Comparison of ENCODE assay signal across 8 cellular contexts in the genomic region with DNA sequence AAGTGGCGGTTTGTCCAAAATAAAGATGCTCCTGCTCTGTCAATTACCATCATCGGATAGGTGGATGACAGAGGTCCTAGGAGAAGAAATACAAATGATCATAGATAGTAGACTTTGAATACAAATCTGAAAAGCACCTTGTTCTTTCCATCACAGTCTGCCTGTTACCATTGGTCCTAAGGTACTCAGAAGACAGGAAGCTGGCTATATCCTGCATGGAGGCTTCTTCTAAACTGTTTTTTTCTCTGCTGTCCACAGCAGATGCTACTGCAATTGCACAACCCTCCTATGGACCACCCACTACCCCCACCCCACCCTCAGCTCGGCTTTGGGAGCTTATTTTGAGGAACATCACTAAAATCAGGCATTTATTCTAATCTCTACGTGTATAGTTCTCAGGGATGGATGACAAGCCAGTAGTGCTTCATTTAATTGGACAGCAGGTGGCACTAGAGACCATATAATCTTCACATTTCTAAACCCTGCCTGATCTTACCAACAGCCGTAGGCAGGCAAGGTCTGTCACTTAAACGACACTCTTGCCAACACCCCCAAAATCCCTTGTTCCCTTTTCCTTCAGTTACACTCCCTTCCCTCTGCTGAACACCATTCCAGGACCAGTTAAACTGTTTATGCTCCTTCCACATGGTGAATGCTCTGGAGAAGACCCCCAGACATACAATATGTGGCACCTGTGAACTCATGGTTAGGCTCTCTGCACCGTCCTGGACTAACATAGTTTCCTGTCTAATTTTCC. TPM values are rescaled to one million over a fixed set of nuclear protein-coding genes. Genes with fewer than 3 reads are reported as not detected.
A peak's percentile ranks its signal among the peaks of the same experiment; 100 is the strongest.
DNase-seq lines count a peak whose midpoint lies in the region; ATAC-seq and TF ChIP-seq lines count a peak whose summit lies in the region.

No MANE protein-coding gene starts in this region.

- no peak for TF ChIP-seq POLR2A in transverse colon (IDR thresholded peaks at IDR 0.05)

- peak; percentile 94 for ATAC-seq in GM19438 (IDR thresholded peaks at IDR 0.05; ENCODE audit: low read depth, unreplicated experiment)
- peak; percentile 92 for ATAC-seq in HG03378 (IDR thresholded peaks at IDR 0.05; ENCODE audit: unreplicated experiment)
- ATAC-seq in activated B cell treated with CpG ODN at 0.5 μM for 24 hours (ENCODE audit: low read depth): peak; percentile 100

- H3K27ac ChIP-seq in transverse colon: no peak overlapping the region

- in situ Hi-C loops in transverse colon (cut with MboI; ENCODE audit: low pct_ligation_motif_present in 1 of 4, low pct_unique_long_range_greater_than_20kb in 1 of 4, low sequenced_read_pairs in 3 of 4): loop anchor here (5.0 to 25.0 kb wide), 5 partner anchors 53 to 1068 kb away; no protein-coding TSS in a partner anchor

- DNase-seq in DMS53 (lab: John Stamatoyannopoulos, UW): peak; percentile 82
- DNase-seq in NCI-H345 (lab: John Stamatoyannopoulos, UW): peak; percentile 78
- DNase-seq in activated B cell treated with CpG ODN at 0.5 μM for 24 hours: no peak
- DNase-seq in ecto neural progenitor cell (ENCODE audit: low spot score): peak; percentile 54
- peak; percentile 91 for DNase-seq in medulla oblongata (ENCODE audit: extremely low spot score)
- peak; percentile 20 for DNase-seq in transverse colon

- no peaks in the 10 kb centered on the region for H3K36me3 ChIP-seq in transverse colon

- WGBS in transverse colon (ENCODE audit: low coverage in 1 of 2), 2 donors: 33 to 53% methylated on average over 5 to 7 of the region's 7 CpGs

- CTCF ChIA-PET in activated B cell treated with CpG ODN at 0.5 μM for 24 hours (lab: Charles Lee): interaction anchor here (0.6 to 11.5 kb wide), 16 partner anchors 8 to 1313 kb away, joined by 3 to 166 read pairs (median 3); no protein-coding TSS in a partner anchor

- TF ChIP-seq CTCF in activated B cell treated with CpG ODN at 0.5 μM for 24 hours (IDR thresholded peaks at IDR 0.05) (peak; percentile 58), transverse colon (IDR thresholded peaks at IDR 0.05) (peak; percentile 72 to 89 (median 82))

- no peak overlapping the region for H3K27ac Mint-ChIP-seq in activated B cell treated with CpG ODN at 0.5 μM for 24 hours

- TF ChIP-seq EP300 in transverse colon (IDR thresholded peaks at IDR 0.05; ENCODE audit: low read depth): no peak

- H3K36me3 Mint-ChIP-seq in activated B cell treated with CpG ODN at 0.5 μM for 24 hours (ENCODE audit: low read depth): no peaks in the 10 kb centered on the region

- H3K27me3 Mint-ChIP-seq in activated B cell treated with CpG ODN at 0.5 μM for 24 hours: no peaks in the 10 kb centered on the region

- H3K27me3 ChIP-seq in transverse colon: no peaks in the 10 kb centered on the region

- H3K9me3 ChIP-seq in transverse colon: no peaks in the 10 kb centered on the region

- peaks cover 0 to 12% (median 3%) of the 10 kb centered on the region in 4 donors for H3K4me1 ChIP-seq in transverse colon

- peaks cover 2% of the 10 kb centered on the region for H3K4me1 Mint-ChIP-seq in activated B cell treated with CpG ODN at 0.5 μM for 24 hours

- no peak overlapping the region for H3K4me3 Mint-ChIP-seq in activated B cell treated with CpG ODN at 0.5 μM for 24 hours

- no peak overlapping the region for H3K4me3 ChIP-seq in transverse colon

- intact Hi-C loops in activated B cell treated with CpG ODN at 0.5 μM for 24 hours (cut with micrococcal nuclease) (loop anchor here (1.0 to 10.0 kb wide), 7 partner anchors 61 to 1088 kb away; no protein-coding TSS in a partner anchor), transverse colon (cut with DNase I; ENCODE audit: low total_unique reads) (loop anchor here (1.0 kb wide), 1 partner anchor 61 kb away; no protein-coding TSS in a partner anchor)

- H3K9me3 Mint-ChIP-seq in activated B cell treated with CpG ODN at 0.5 μM for 24 hours: no peaks in the 10 kb centered on the region

- POLR2A ChIA-PET in activated B cell treated with CpG ODN at 0.5 μM for 24 hours (lab: Charles Lee): interaction anchor here (0.5 to 1.0 kb wide), 3 partner anchors 61 to 283 kb away, joined by 3 to 4 read pairs (median 3); no protein-coding TSS in a partner anchor

RNA-seq across cellular contexts. Expression of gene PTS, which starts 6.6 kb away (rescaled TPM):
- total RNA-seq in activated B cell treated with CpG ODN at 0.5 μM for 24 hours (22.7 and 30.4 TPM in 2 replicates), transverse colon (10 to 100 TPM in 2 of 4 donors, 1 to 10 TPM in 2; 9.7 to 29.1 (median 18.7) TPM)

RNA-seq across cellular contexts. Expression of gene PLET1, which starts 41.0 kb away (rescaled TPM):
- total RNA-seq in activated B cell treated with CpG ODN at 0.5 μM for 24 hours (not detected in 2 replicates), transverse colon (not detected)

RNA-seq across cellular contexts. Expression of gene BCO2, which starts 44.3 kb away (rescaled TPM):
- total RNA-seq in activated B cell treated with CpG ODN at 0.5 μM for 24 hours: 1.4 and 3.2 TPM in 2 replicates
- total RNA-seq in transverse colon: 10 to 100 TPM in 1 of 4 donors, 1 to 10 TPM in 3; 2.8 to 12.1 (median 4.0) TPM

RNA-seq across cellular contexts. Expression of gene TEX12, which starts 52.5 kb away (rescaled TPM):
- total RNA-seq in activated B cell treated with CpG ODN at 0.5 μM for 24 hours: not detected in 2 replicates
- total RNA-seq in transverse colon: 1 to 10 TPM in 1 of 4 donors, under 1 TPM in 1, not detected in 2; 0.96 to 1.3 TPM

RNA-seq across cellular contexts. Expression of gene IL18, which starts 55.8 kb away (rescaled TPM):
- total RNA-seq in activated B cell treated with CpG ODN at 0.5 μM for 24 hours (0.34 and 1.00 TPM in 2 replicates), transverse colon (100 to 1,000 TPM in 1 of 4 donors, 10 to 100 TPM in 3; 18.1 to 169 (median 76.0) TPM)
